ENCODE assay signal across 9 cellular contexts in the genomic region with DNA sequence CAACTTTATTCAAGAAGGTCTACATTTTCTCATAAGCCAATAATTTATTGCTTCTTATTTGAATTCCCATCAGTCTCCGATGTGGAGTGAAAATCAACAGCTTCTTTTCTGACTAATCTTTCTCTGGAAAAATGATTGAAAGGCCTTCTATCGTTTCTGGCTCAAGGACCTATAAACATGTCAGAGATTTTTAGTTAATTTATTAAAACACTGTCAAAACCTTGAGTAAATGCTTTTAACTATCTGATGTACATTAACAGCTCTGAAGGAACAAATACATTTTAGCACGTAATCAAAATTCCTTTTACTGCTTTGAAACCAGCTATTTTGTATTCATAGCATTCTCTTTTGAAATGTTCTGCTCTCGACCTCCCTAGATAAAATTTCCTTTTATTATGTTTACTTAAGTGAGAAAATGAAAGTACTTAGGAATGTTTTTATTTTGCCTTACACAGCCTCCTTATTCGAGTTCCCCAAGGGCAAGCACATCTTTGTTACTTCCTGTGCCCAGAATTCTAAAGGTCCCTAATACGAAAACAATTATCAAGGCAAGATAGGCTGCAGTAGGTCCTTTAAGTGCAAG. TPM values are rescaled to one million over a fixed set of nuclear protein-coding genes. Genes with fewer than 3 reads are reported as not detected.
DNase-seq lines count a peak whose midpoint lies in the region; ATAC-seq and TF ChIP-seq lines count a peak whose summit lies in the region.
"Had no signal": no experiment of that assay in that cellular context is flagged by ENCODE, and none has a peak within 500 bp of the region (broad histone marks: within the 10 kb centered on the region; RNA-seq: fewer than 3 reads in every experiment).

No MANE protein-coding gene starts in this region.

- peaks cover 6 to 9% of the 10 kb centered on the region in 2 donors for H3K36me3 Mint-ChIP-seq in stimulated activated naive B cell treated with anti-CD40 and anti-IgM and Interleukin-4, amounts not matched to agents 10 μg/mL and 1 μg/mL and 100 μg/mL, for 72 hours

- H3K27me3 ChIP-seq in SJCRH30 = no peaks in the 10 kb centered on the region

- no peaks in the 10 kb centered on the region for H3K9me3 Mint-ChIP-seq in stimulated activated naive B cell treated with anti-CD40 and anti-IgM and Interleukin-4, amounts not matched to agents 10 μg/mL and 1 μg/mL and 100 μg/mL, for 72 hours

- no peaks in the 10 kb centered on the region for H3K36me3 ChIP-seq in SJCRH30

- H3K9me3 ChIP-seq in SJCRH30 (replicated peaks) = no peaks in the 10 kb centered on the region

- peak overlapping the region; percentile 69 to 72 for H3K4me3 Mint-ChIP-seq in stimulated activated naive B cell treated with anti-CD40 and anti-IgM and Interleukin-4, amounts not matched to agents 10 μg/mL and 1 μg/mL and 100 μg/mL, for 72 hours

- peak overlapping the region; percentile 41; the same call in 1 of the 2 replicates for H3K27ac ChIP-seq in SJCRH30

- no peak for ATAC-seq in stimulated activated naive B cell treated with anti-CD40 and anti-IgM and Interleukin-4, amounts not matched to agents 10 μg/mL and 1 μg/mL and 100 μg/mL, for 72 hours (replicated peaks)
- ATAC-seq in HG02642 (IDR thresholded peaks at IDR 0.05; ENCODE audit: poor library complexity, unreplicated experiment) = no peak
- ATAC-seq in GM18520 (IDR thresholded peaks at IDR 0.05; ENCODE audit: unreplicated experiment) = no peak

- H3K4me3 ChIP-seq in SJCRH30 = peak overlapping the region; percentile 38
- peak overlapping the region; percentile 11 to 21 for H3K4me3 ChIP-seq in foreskin fibroblast (ENCODE audit: low read depth in 1 of 2, low read length in 2 of 2)

- peaks cover 5 to 10% of the 10 kb centered on the region in 2 donors for H3K4me1 Mint-ChIP-seq in stimulated activated naive B cell treated with anti-CD40 and anti-IgM and Interleukin-4, amounts not matched to agents 10 μg/mL and 1 μg/mL and 100 μg/mL, for 72 hours

- peaks cover 18% of the 10 kb centered on the region for H3K4me1 ChIP-seq in SJCRH30

- no peak for TF ChIP-seq CTCF in foreskin fibroblast (IDR thresholded peaks at IDR 0.05; ENCODE audit: low read depth, low read length)

- DNase-seq in DMS53 (lab: John Stamatoyannopoulos, UW) = peak; percentile 40
- DNase-seq in DMS53 treated with DMSO at 0.1 percent for 48 hours (lab: John Stamatoyannopoulos, UW; ENCODE audit: unreplicated experiment) = no peak
- DNase-seq in SJCRH30 = no peak
- peak in 1 of 2 donors; percentile 19 for DNase-seq in foreskin fibroblast
- no peak for DNase-seq in stimulated activated naive B cell treated with anti-CD40 and anti-IgM and Interleukin-4, amounts not matched to agents 10 μg/mL and 1 μg/mL and 100 μg/mL, for 72 hours
- DNase-seq in NCI-H446 (lab: John Stamatoyannopoulos, UW) = no peak
- DNase-seq: activated CD8-positive, alpha-beta memory T cell treated with anti-CD3 and anti-CD28 coated beads for 24 hours had no signal

- no peaks in the 10 kb centered on the region for H3K27me3 Mint-ChIP-seq in stimulated activated naive B cell treated with anti-CD40 and anti-IgM and Interleukin-4, amounts not matched to agents 10 μg/mL and 1 μg/mL and 100 μg/mL, for 72 hours

- H3K27ac Mint-ChIP-seq in stimulated activated naive B cell treated with anti-CD40 and anti-IgM and Interleukin-4, amounts not matched to agents 10 μg/mL and 1 μg/mL and 100 μg/mL, for 72 hours = peak overlapping the region; percentile 67

RNA-seq across cellular contexts. Expression of a gene that starts 3.2 kb away (rescaled TPM):
- 22.6 and 27.5 TPM in 2 replicates for total RNA-seq in SJCRH30 (2014; rRNA removed; shearing (Covaris generic))
